Comparison of ENCODE assay signal across 8 cellular contexts in the genomic region with DNA sequence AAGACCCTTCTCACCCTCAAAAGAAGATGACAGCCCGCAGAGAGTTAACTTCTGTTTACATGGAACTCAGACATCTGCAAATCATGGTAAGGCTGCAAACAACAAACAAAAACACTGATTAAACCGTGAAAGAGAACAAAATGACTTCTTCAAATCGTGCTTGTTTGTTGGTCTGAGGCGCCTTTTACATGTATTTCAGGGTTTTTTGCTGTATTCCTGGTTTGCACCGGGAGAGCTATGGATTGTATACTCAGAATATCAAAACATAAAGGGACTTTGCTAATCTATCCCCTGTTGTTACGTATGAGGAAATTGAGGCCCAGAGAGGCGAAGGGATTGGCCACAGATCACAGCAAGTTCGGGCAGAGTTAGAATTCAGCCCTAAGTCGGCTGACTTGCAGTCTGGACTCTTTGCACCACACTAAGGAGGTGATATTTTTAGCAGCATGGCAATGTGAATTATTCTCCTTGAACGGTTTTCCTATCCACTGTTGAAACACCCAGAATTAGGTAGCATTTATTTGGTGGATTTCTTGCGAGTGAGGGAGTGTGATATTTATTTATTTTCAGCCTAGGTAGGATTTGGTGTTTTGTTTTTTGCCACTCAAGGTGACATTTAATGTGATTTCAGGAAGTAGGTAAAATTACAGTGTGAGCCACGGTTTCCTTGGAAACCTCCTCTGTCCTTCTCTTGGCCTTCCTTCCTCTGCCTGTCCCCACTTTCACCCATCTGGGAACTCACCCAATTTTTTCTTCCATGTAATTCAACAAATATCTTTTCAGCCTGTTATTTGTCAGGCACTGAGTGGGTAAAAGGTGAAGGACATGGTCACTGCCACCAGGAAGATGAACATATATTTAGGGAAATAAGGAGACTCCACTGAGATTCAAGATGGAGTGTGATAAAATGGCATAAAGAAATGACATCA. TPM values are rescaled to one million over a fixed set of nuclear protein-coding genes. Genes with fewer than 3 reads are reported as not detected.
DNase-seq lines count a peak whose midpoint lies in the region; ATAC-seq and TF ChIP-seq lines count a peak whose summit lies in the region.

No MANE protein-coding gene starts in this region.

- peak overlapping the region; percentile 98 for H3K4me3 Mint-ChIP-seq in activated naive CD8-positive, alpha-beta T cell treated with anti-CD3 and anti-CD28 coated beads, Interleukin-2, amount 10 ng/mL, durations not matched to agents 7 days and 5 days

- ATAC-seq in activated naive CD8-positive, alpha-beta T cell treated with anti-CD3 and anti-CD28 coated beads, Interleukin-2, amount 10 ng/mL, durations not matched to agents 7 days and 5 days (ENCODE audit: low read depth): peak; percentile 0
- ATAC-seq in heart right ventricle: peak in 5 of 8 donors; percentile 2 to 32 (median 22)
- no peak for ATAC-seq in GM18907 (IDR thresholded peaks at IDR 0.05; ENCODE audit: unreplicated experiment)

- H3K27ac ChIP-seq in heart right ventricle (peak overlapping the region; percentile 43 to 95 (median 88)), rectal smooth muscle tissue (ENCODE audit: low read depth, low read length) (peak overlapping the region; percentile 93)

- H3K9ac ChIP-seq in rectal smooth muscle tissue (ENCODE audit: low read length): peak overlapping the region; percentile 55

- intact Hi-C loops in heart right ventricle (cut with DNase I): loop anchor here in 4 of 10 donors (10.0 kb wide), 2 partner anchors 167 to 177 kb away; no protein-coding TSS in a partner anchor

- no peaks in the 10 kb centered on the region for H3K27me3 ChIP-seq in heart right ventricle
- no peaks in the 10 kb centered on the region for H3K27me3 ChIP-seq in rectal smooth muscle tissue (ENCODE audit: control insufficient read depth, insufficient read depth, low read length)

- H3K4me1 ChIP-seq in heart right ventricle (peaks cover 4 to 54% (median 48%) of the 10 kb centered on the region in 9 donors), rectal smooth muscle tissue (ENCODE audit: control insufficient read depth, insufficient read depth, low read length) (peaks cover 10% of the 10 kb centered on the region)

- H3K27ac Mint-ChIP-seq in activated naive CD8-positive, alpha-beta T cell treated with anti-CD3 and anti-CD28 coated beads, Interleukin-2, amount 10 ng/mL, durations not matched to agents 7 days and 5 days: peak overlapping the region; percentile 94

- H3K36me3 Mint-ChIP-seq in activated naive CD8-positive, alpha-beta T cell treated with anti-CD3 and anti-CD28 coated beads, Interleukin-2, amount 10 ng/mL, durations not matched to agents 7 days and 5 days: peaks cover 3% of the 10 kb centered on the region

- POLR2A ChIA-PET in activated naive CD8-positive, alpha-beta T cell treated with anti-CD3 and anti-CD28 coated beads, Interleukin-2, amount 10 ng/mL, durations not matched to agents 7 days and 5 days (lab: Charles Lee): interaction anchor here (0.6 to 1.8 kb wide), 5 partner anchors 15 to 318 kb away, joined by 3 to 6 read pairs (median 5); a partner anchor contains a TSS

- DNase-seq in NCI-H2029 treated with DMSO at 0.1 percent for 48 hours (lab: John Stamatoyannopoulos, UW) (peak; percentile 15), heart right ventricle (peak in 1 of 2 donors; percentile 20), NCI-H187 (lab: John Stamatoyannopoulos, UW) (no peak), NCI-H526 treated with DMSO at 0.1 percent for 48 hours (lab: John Stamatoyannopoulos, UW) (no peak)
- DNase-seq in activated naive CD8-positive, alpha-beta T cell treated with anti-CD3 and anti-CD28 coated beads, Interleukin-2, amount 10 ng/mL, durations not matched to agents 7 days and 5 days: no peak

- no peaks in the 10 kb centered on the region for H3K9me3 ChIP-seq in heart right ventricle

- WGBS in heart right ventricle, 2 donors: 2 to 3% methylated on average over 12 of the region's 12 CpGs

- no peaks in the 10 kb centered on the region for H3K36me3 ChIP-seq in heart right ventricle
- no peaks in the 10 kb centered on the region for H3K36me3 ChIP-seq in rectal smooth muscle tissue (ENCODE audit: control insufficient read depth, insufficient read depth, low read length)

- no peak for TF ChIP-seq CTCF in heart right ventricle (IDR thresholded peaks at IDR 0.05)

- H3K4me3 ChIP-seq in GM08714 (ENCODE audit: low read length) (peak overlapping the region; percentile 77), heart right ventricle (peak overlapping the region; percentile 77 to 98 (median 90)), rectal smooth muscle tissue (ENCODE audit: low read length) (peak overlapping the region; percentile 100)

- peaks cover 52% of the 10 kb centered on the region for H3K4me1 Mint-ChIP-seq in activated naive CD8-positive, alpha-beta T cell treated with anti-CD3 and anti-CD28 coated beads, Interleukin-2, amount 10 ng/mL, durations not matched to agents 7 days and 5 days

- H3K27me3 Mint-ChIP-seq in activated naive CD8-positive, alpha-beta T cell treated with anti-CD3 and anti-CD28 coated beads, Interleukin-2, amount 10 ng/mL, durations not matched to agents 7 days and 5 days: no peaks in the 10 kb centered on the region

- no peaks in the 10 kb centered on the region for H3K9me3 Mint-ChIP-seq in activated naive CD8-positive, alpha-beta T cell treated with anti-CD3 and anti-CD28 coated beads, Interleukin-2, amount 10 ng/mL, durations not matched to agents 7 days and 5 days

RNA-seq across cellular contexts. Expression of a gene that starts 1.0 kb away (rescaled TPM):
- total RNA-seq in activated naive CD8-positive, alpha-beta T cell treated with anti-CD3 and anti-CD28 coated beads, Interleukin-2, amount 10 ng/mL, durations not matched to agents 7 days and 5 days: 10 to 100 TPM; 34.1 TPM
- 10 to 100 TPM; 11.4 to 23.3 (median 18.4) TPM for total RNA-seq in heart right ventricle
- 10 to 100 TPM; 14.8 to 31.2 TPM for polyA plus RNA-seq in heart right ventricle

RNA-seq across cellular contexts. Expression of a gene that starts 4.2 kb away (rescaled TPM):
- total RNA-seq in activated naive CD8-positive, alpha-beta T cell treated with anti-CD3 and anti-CD28 coated beads, Interleukin-2, amount 10 ng/mL, durations not matched to agents 7 days and 5 days: 10 to 100 TPM; 43.8 to 48.0 TPM
- total RNA-seq in heart right ventricle: 10 to 100 TPM; 17.1 to 25.3 (median 19.8) TPM
- polyA plus RNA-seq in heart right ventricle: 10 to 100 TPM; 15.9 to 16.8 TPM
